In genomic region chr15:69853572-69853971, GRCh38 we compare ENCODE assay signal across 12 cellular contexts.
DNase-seq lines count a peak whose midpoint lies in the region; ATAC-seq, FAIRE-seq and TF ChIP-seq lines count a peak whose summit lies in the region.
"Had no signal": no experiment of that assay in that cellular context is flagged by ENCODE, and none has a peak within 500 bp of the region (broad histone marks: within the 10 kb centered on the region; RNA-seq: fewer than 3 reads in every experiment).

No MANE protein-coding gene starts in this region.

- H3K27ac ChIP-seq in A549, result 0 out of 6 replicates have a peak overlapping the region, but pooled peaks of 1 of the 2 experiments have one; percentile 6
- H3K27ac ChIP-seq: transverse colon had no signal

- CTCF ChIA-PET in A549 (lab: Yijun Ruan, JAX), result no interaction called here

- TF ChIP-seq POLR2A in A549 (IDR thresholded peaks at IDR 0.05; ENCODE audit: low read length), result no peak

- peaks cover 5% of the 10 kb centered on the region; the same call in 2 of the 3 replicates for H3K4me1 ChIP-seq in A549
- H3K4me1 ChIP-seq: transverse colon had no signal

- peak; percentile 56 to 72 for DNase-seq in A549 (ENCODE audit: low read depth in 1 of 2, low spot score in 1 of 2)
- DNase-seq in HS-5 (ENCODE audit: low read depth), result peak; percentile 53
- peak; percentile 38 for DNase-seq in astrocyte of the cerebellum (ENCODE audit: low read depth)
- DNase-seq in iris pigment epithelial cell (ENCODE audit: low read depth), result peak; percentile 71
- DNase-seq in activated CD4-positive, alpha-beta T cell treated with anti-CD3 and anti-CD28 coated beads for 4 hours, result no peak
- DNase-seq in activated naive CD4-positive, alpha-beta T cell treated with anti-CD3 and anti-CD28 coated beads, Interleukin-2, amount 50 U/mL, for 16 hours, result no peak
- no peak for DNase-seq in ureter (ENCODE audit: low spot score)
- no peak for DNase-seq in G401 (ENCODE audit: low spot score)
- DNase-seq: activated CD4-positive, alpha-beta T cell treated with anti-CD3 and anti-CD28 coated beads for 48 hours; activated naive CD8-positive, alpha-beta T cell treated with anti-CD3 and anti-CD28 coated beads, Interleukin-2, amount 50 U/mL, for 24 hours; BE2C; transverse colon had no signal

- H3K4me3 ChIP-seq in A549, result no peak overlapping the region
- H3K4me3 ChIP-seq in astrocyte of the cerebellum (ENCODE audit: low read depth, low read length), result no peak overlapping the region
- H3K4me3 ChIP-seq: transverse colon had no signal

- no peaks in the 10 kb centered on the region for H3K9me3 ChIP-seq in A549
- H3K9me3 ChIP-seq: BE2C, transverse colon had no signal

- ATAC-seq in A549, result peak; percentile 78 to 80
- ATAC-seq: activated naive CD8-positive, alpha-beta T cell treated with anti-CD3 and anti-CD28 coated beads, Interleukin-2, amount 50 U/mL, for 24 hours had no signal

- 41% methylated on average over 6 of the region's 6 CpGs for WGBS in A549 (ENCODE audit: missing lambda C conversion rate)

- no peak for TF ChIP-seq RAD21 in A549 (conservative IDR thresholded peaks at IDR 0.05 in 1 of 2, IDR thresholded peaks at IDR 0.05 in 1 of 2)

- in situ Hi-C loops in astrocyte of the cerebellum (cut with HindIII; ENCODE audit: low sequenced_read_pairs), result no loop called here
- in situ Hi-C loops in G401 (cut with HindIII; ENCODE audit: low sequenced_read_pairs), result no loop called here

- no peak for TF ChIP-seq EP300 in A549 (IDR thresholded peaks at IDR 0.05)

- peak overlapping the region; percentile 11; the same call in 1 of the 3 replicates for H3K4me2 ChIP-seq in A549

- no peak for TF ChIP-seq CTCF in A549 (IDR thresholded peaks at IDR 0.05)
- no peak for TF ChIP-seq CTCF in astrocyte of the cerebellum (IDR thresholded peaks at IDR 0.05; ENCODE audit: low read depth, low read length, missing control alignments)

- POLR2A ChIA-PET in A549 (lab: Yijun Ruan, JAX), result no interaction called here

- peak; percentile 68 for FAIRE-seq in A549 (lab: Jason Lieb, UNC)

TF ChIP-seq in A549, 52 proteins besides CTCF, POLR2A, EP300 and RAD21:
- TF ChIP-seq HMGXB4 (CRISPR knock-in tag; IDR thresholded peaks at IDR 0.05; ENCODE audit: borderline replicate concordance) (no peak), FOSL2 (IDR thresholded peaks at IDR 0.05) (no peak), FOSL2 (CRISPR knock-in tag; IDR thresholded peaks at IDR 0.05) (peak; percentile 34; the same call in 1 of the 2 replicates), POLR2AphosphoS2 (conservative IDR thresholded peaks at IDR 0.05; ENCODE audit: low read length) (no peak), REST (IDR thresholded peaks at IDR 0.05) (no peak), USF2 (IDR thresholded peaks at IDR 0.05) (no peak), SMC3 (IDR thresholded peaks at IDR 0.05) (no peak), HEYL (CRISPR knock-in tag; IDR thresholded peaks at IDR 0.05) (no peak), MAFK (IDR thresholded peaks at IDR 0.05; ENCODE audit: partially characterized antibody) (peak; percentile 50), NFE2L2 (conservative IDR thresholded peaks at IDR 0.05; ENCODE audit: low read length) (peak; percentile 29; the same call in 1 of the 2 replicates), CHD4 (IDR thresholded peaks at IDR 0.05; ENCODE audit: borderline replicate concordance) (no peak), HOXB5 (CRISPR knock-in tag; IDR thresholded peaks at IDR 0.05) (no peak), RCOR1 (IDR thresholded peaks at IDR 0.05; ENCODE audit: low read depth, low read length) (no peak), HOXB13 (CRISPR knock-in tag; IDR thresholded peaks at IDR 0.05; ENCODE audit: low read depth) (no peak), CHD2 (IDR thresholded peaks at IDR 0.05; ENCODE audit: low read length, partially characterized antibody) (no peak), HDAC2 (IDR thresholded peaks at IDR 0.05) (no peak), ELK1 (IDR thresholded peaks at IDR 0.05; ENCODE audit: low read depth, low read length) (no peak), KDM1A (IDR thresholded peaks at IDR 0.05; ENCODE audit: low read depth) (no peak), BHLHE40 (IDR thresholded peaks at IDR 0.05; ENCODE audit: low read depth, low read length) (no peak), RARB (CRISPR knock-in tag; IDR thresholded peaks at IDR 0.05) (no peak), PHF8 (IDR thresholded peaks at IDR 0.05; ENCODE audit: borderline replicate concordance, low read depth) (no peak)

Comparison
In these comparisons a context has a peak if more than half of its experiments do, and no peak if none do; other contexts are left out.
1. DNase-seq: peak in A549 (2 of 2), HS-5 (single experiment), astrocyte of the cerebellum (single experiment) and iris pigment epithelial cell (single experiment); none in activated CD4-positive, alpha-beta T cell treated with anti-CD3 and anti-CD28 coated beads for 4 hours (0 of 2), activated naive CD4-positive, alpha-beta T cell treated with anti-CD3 and anti-CD28 coated beads, Interleukin-2, amount 50 U/mL, for 16 hours (single experiment), ureter (single experiment) and G401 (single experiment).